Comparison of ENCODE assay signal across 9 cellular contexts in genomic region chr5:14580037-14581034, GRCh38. TPM values are rescaled to one million over a fixed set of nuclear protein-coding genes. Genes with fewer than 3 reads are reported as not detected.
A peak's percentile ranks its signal among the peaks of the same experiment; 100 is the strongest.
DNase-seq lines count a peak whose midpoint lies in the region; ATAC-seq and TF ChIP-seq lines count a peak whose summit lies in the region.
"Had no signal": no experiment of that assay in that cellular context is flagged by ENCODE, and none has a peak within 500 bp of the region (broad histone marks: within the 10 kb centered on the region; RNA-seq: fewer than 3 reads in every experiment).

No MANE protein-coding gene starts in this region.

- peak overlapping the region; percentile 75; the same call in 1 of the 2 replicates for H3K4me3 ChIP-seq in PC-9
- no peak overlapping the region for H3K4me3 ChIP-seq in lower leg skin (ENCODE audit: low read depth, poor library complexity, severe bottlenecking)
- H3K4me3 ChIP-seq in tibial artery, result no peak overlapping the region

- H3K9me3 ChIP-seq in PC-9 (ENCODE audit: insufficient read depth, low read depth) (no peaks in the 10 kb centered on the region), tibial artery (no peaks in the 10 kb centered on the region)

- 55 to 58% methylated on average over 7 of the region's 7 CpGs for WGBS in lower leg skin, 2 donors

- H2AFZ ChIP-seq in PC-9, result no peak overlapping the region

- H3K36me3 ChIP-seq in PC-9 (ENCODE audit: low read depth) (no peaks in the 10 kb centered on the region), tibial artery (no peaks in the 10 kb centered on the region)

- CTCF ChIA-PET in PC-9 (lab: Charles Lee), result no interaction called here

- peak overlapping the region; percentile 88 for H3K4me2 ChIP-seq in PC-9

- TF ChIP-seq CTCF in AG09319 (IDR thresholded peaks at IDR 0.05; ENCODE audit: low read depth, low read length), result no peak
- TF ChIP-seq CTCF in PC-9 (conservative IDR thresholded peaks at IDR 0.05), result no peak
- TF ChIP-seq CTCF in lower leg skin (IDR thresholded peaks at IDR 0.05), result no peak
- TF ChIP-seq CTCF in tibial artery (IDR thresholded peaks at IDR 0.05), result no peak

- no peak overlapping the region for H3K27ac ChIP-seq in PC-9
- no peak overlapping the region for H3K27ac ChIP-seq in tibial artery
- H3K27ac ChIP-seq: SK-N-MC had no signal

- POLR2A ChIA-PET in PC-9 (lab: Charles Lee; ENCODE audit: unreplicated experiment), result no interaction called here

- ATAC-seq in GM18867 (IDR thresholded peaks at IDR 0.05; ENCODE audit: unreplicated experiment) (no peak), HG02870 (IDR thresholded peaks at IDR 0.05; ENCODE audit: unreplicated experiment) (no peak)

- H3F3A ChIP-seq in PC-9 (ENCODE audit: insufficient read depth, low read depth), result peaks cover 6% of the 10 kb centered on the region; the same call in 1 of the 2 replicates

- intact Hi-C loops in PC-9 (cut with micrococcal nuclease; ENCODE audit: unreplicated experiment) (loop anchor here (5.0 kb wide), 4 partner anchors 88 to 603 kb away; no protein-coding TSS in a partner anchor), lower leg skin (cut with DNase I; ENCODE audit: low total_unique reads) (no loop called here), tibial artery (cut with DNase I; ENCODE audit: low total_unique reads) (no loop called here)

- no peak for TF ChIP-seq POLR2A in lower leg skin (IDR thresholded peaks at IDR 0.05)

- no TSS peak for BruUV-seq in PC-9 (replicated peaks; lab: Mats Ljungman, UMichigan)

- 0 out of 2 replicates have a peak, but pooled peaks cover 6% of the 10 kb centered on the region for H3K4me1 ChIP-seq in PC-9 (replicated peaks; ENCODE audit: insufficient read depth)
- peaks cover 0 to 26% (median 16%) of the 10 kb centered on the region in 4 donors for H3K4me1 ChIP-seq in tibial artery

- no peaks in the 10 kb centered on the region for H3K79me2 ChIP-seq in PC-9 (ENCODE audit: low read depth)

- no peaks in the 10 kb centered on the region for H3K9me2 ChIP-seq in PC-9 (ENCODE audit: insufficient read depth)

- H3K27me3 ChIP-seq in PC-9 (ENCODE audit: insufficient read depth, low read depth) (peaks cover 36% of the 10 kb centered on the region), tibial artery (peaks cover 0 to 33% of the 10 kb centered on the region in 2 donors)

- H4K20me1 ChIP-seq in PC-9 (ENCODE audit: insufficient read depth), result 0 out of 2 replicates have a peak, but pooled peaks cover 3% of the 10 kb centered on the region

- peak; percentile 67 for DNase-seq in AG09319 (ENCODE audit: extremely low read depth, low read depth)
- DNase-seq in Daoy (ENCODE audit: low read depth), result peak; percentile 54
- no peak for DNase-seq in PC-9
- DNase-seq in fibroblast of peridontal ligament (ENCODE audit: extremely low read depth), result peak; percentile 56
- no peak for DNase-seq in lower leg skin (ENCODE audit: low spot score in 2 of 2)
- DNase-seq in tibial artery, result no peak

RNA-seq across cellular contexts. Expression of gene OTULINL, which starts 1.3 kb away (rescaled TPM):
- 1.6 and 1.9 TPM in 2 replicates for total RNA-seq in Daoy (2014; rRNA removed; shearing (Covaris generic))
- total RNA-seq in PC-9 (2021) (4.1 and 7.1 TPM in 2 replicates), lower leg skin (10 to 100 TPM in 1 of 4 donors, 1 to 10 TPM in 3; 1.6 to 10.9 (median 2.1) TPM)

Comparison
In these comparisons a context has a peak if more than half of its experiments do, and no peak if none do; other contexts are left out.
1. DNase-seq: peak in AG09319 (single experiment), Daoy (single experiment) and fibroblast of peridontal ligament (single experiment); none in PC-9 (0 of 2), lower leg skin (0 of 2) and tibial artery (0 of 2).